20 cellular contexts compared by ENCODE assay signal in genomic region chr9:15298362-15298761, GRCh38. TPM values are rescaled to one million over a fixed set of nuclear protein-coding genes. Genes with fewer than 3 reads are reported as not detected.
DNase-seq lines count a peak whose midpoint lies in the region; ATAC-seq and TF ChIP-seq lines count a peak whose summit lies in the region.
"Had no signal": no experiment of that assay in that cellular context is flagged by ENCODE, and none has a peak within 500 bp of the region (broad histone marks: within the 10 kb centered on the region; RNA-seq: fewer than 3 reads in every experiment).

No MANE protein-coding gene starts in this region.

- peaks cover 79% of the 10 kb centered on the region for H3K4me1 ChIP-seq in CD8-positive, alpha-beta T cell (ENCODE audit: insufficient read depth, low read length)
- H3K4me1 ChIP-seq in A673 (ENCODE audit: insufficient read depth, low read length, poor library complexity, severe bottlenecking): no peaks in the 10 kb centered on the region

- H3K9me3 Mint-ChIP-seq in T-helper 1 cell treated with Interleukin-12 subunit alpha and Interleukin-12 subunit beta and Interleukin-4 antibody, amounts not matched to agents 30 μg/mL and 1 μg/mL, for 36 hours: peaks cover 5% of the 10 kb centered on the region
- H3K9me3 Mint-ChIP-seq in CD8-positive, alpha-beta T cell: peaks cover 2% of the 10 kb centered on the region
- peaks cover 7% of the 10 kb centered on the region for H3K9me3 Mint-ChIP-seq in activated naive CD4-positive, alpha-beta T cell treated with anti-CD3 and anti-CD28 coated beads, Interleukin-2, amount 10 ng/mL, durations not matched to agents 7 days and 5 days
- H3K9me3 Mint-ChIP-seq in natural killer cell: no peaks in the 10 kb centered on the region

- peak overlapping the region; percentile 80 for H3K4me3 Mint-ChIP-seq in T-helper 1 cell treated with Interleukin-12 subunit alpha and Interleukin-12 subunit beta and Interleukin-4 antibody, amounts not matched to agents 30 μg/mL and 1 μg/mL, for 36 hours
- peak overlapping the region; percentile 79 for H3K4me3 Mint-ChIP-seq in CD8-positive, alpha-beta T cell
- peak overlapping the region; percentile 52 for H3K4me3 Mint-ChIP-seq in activated naive CD4-positive, alpha-beta T cell treated with anti-CD3 and anti-CD28 coated beads, Interleukin-2, amount 10 ng/mL, durations not matched to agents 7 days and 5 days
- H3K4me3 Mint-ChIP-seq in natural killer cell: peak overlapping the region; percentile 85

- H3K4me1 Mint-ChIP-seq in T-helper 1 cell treated with Interleukin-12 subunit alpha and Interleukin-12 subunit beta and Interleukin-4 antibody, amounts not matched to agents 30 μg/mL and 1 μg/mL, for 36 hours (ENCODE audit: low read depth): peaks cover 55% of the 10 kb centered on the region
- peaks cover 78% of the 10 kb centered on the region for H3K4me1 Mint-ChIP-seq in CD8-positive, alpha-beta T cell (ENCODE audit: low read depth)
- peaks cover 79% of the 10 kb centered on the region for H3K4me1 Mint-ChIP-seq in activated naive CD4-positive, alpha-beta T cell treated with anti-CD3 and anti-CD28 coated beads, Interleukin-2, amount 10 ng/mL, durations not matched to agents 7 days and 5 days
- peaks cover 78 to 79% of the 10 kb centered on the region in 2 donors for H3K4me1 Mint-ChIP-seq in natural killer cell

- H3K36me3 Mint-ChIP-seq in T-helper 1 cell treated with Interleukin-12 subunit alpha and Interleukin-12 subunit beta and Interleukin-4 antibody, amounts not matched to agents 30 μg/mL and 1 μg/mL, for 36 hours (ENCODE audit: low read depth): peaks cover 31% of the 10 kb centered on the region
- H3K36me3 Mint-ChIP-seq in CD8-positive, alpha-beta T cell: peaks cover 13% of the 10 kb centered on the region
- peaks cover 34% of the 10 kb centered on the region for H3K36me3 Mint-ChIP-seq in activated naive CD4-positive, alpha-beta T cell treated with anti-CD3 and anti-CD28 coated beads, Interleukin-2, amount 10 ng/mL, durations not matched to agents 7 days and 5 days
- H3K36me3 Mint-ChIP-seq in natural killer cell: no peaks in the 10 kb centered on the region

- intact Hi-C loops in CD8-positive, alpha-beta T cell (cut with DNase I, micrococcal nuclease): loop anchor here (2.0 to 5.0 kb wide), 5 partner anchors 54 to 254 kb away; partner anchors contain the start of genes PSIP1 (in 2 of the 2), CCDC171 (in 1 of the 2) and SNAPC3 (in 1 of the 2)
- intact Hi-C loops in natural killer cell (cut with micrococcal nuclease) (no loop called here), A673 (cut with micrococcal nuclease; ENCODE audit: unreplicated experiment) (no loop called here)

- BruUV-seq in A673 (replicated peaks; lab: Mats Ljungman, UMichigan): no TSS peak

- ATAC-seq in CD8-positive, alpha-beta T cell: no peak
- ATAC-seq in natural killer cell: no peak

- H3K27me3 Mint-ChIP-seq in T-helper 1 cell treated with Interleukin-12 subunit alpha and Interleukin-12 subunit beta and Interleukin-4 antibody, amounts not matched to agents 30 μg/mL and 1 μg/mL, for 36 hours (ENCODE audit: low read depth): no peaks in the 10 kb centered on the region
- H3K27me3 Mint-ChIP-seq in CD8-positive, alpha-beta T cell (ENCODE audit: low read depth): no peaks in the 10 kb centered on the region
- no peaks in the 10 kb centered on the region for H3K27me3 Mint-ChIP-seq in activated naive CD4-positive, alpha-beta T cell treated with anti-CD3 and anti-CD28 coated beads, Interleukin-2, amount 10 ng/mL, durations not matched to agents 7 days and 5 days
- H3K27me3 Mint-ChIP-seq in natural killer cell (ENCODE audit: low read depth in 2 of 2): no peaks in the 10 kb centered on the region

- TF ChIP-seq CTCF in CD8-positive, alpha-beta T cell (IDR thresholded peaks at IDR 0.05): no peak
- TF ChIP-seq CTCF in natural killer cell (IDR thresholded peaks at IDR 0.05) (no peak), A673 (conservative IDR thresholded peaks at IDR 0.05; ENCODE audit: low read depth, low read length) (no peak)

- peak overlapping the region; percentile 95 for H3K27ac Mint-ChIP-seq in T-helper 1 cell treated with Interleukin-12 subunit alpha and Interleukin-12 subunit beta and Interleukin-4 antibody, amounts not matched to agents 30 μg/mL and 1 μg/mL, for 36 hours
- H3K27ac Mint-ChIP-seq in CD8-positive, alpha-beta T cell: peak overlapping the region; percentile 94
- peak overlapping the region; percentile 96 for H3K27ac Mint-ChIP-seq in activated naive CD4-positive, alpha-beta T cell treated with anti-CD3 and anti-CD28 coated beads, Interleukin-2, amount 10 ng/mL, durations not matched to agents 7 days and 5 days
- H3K27ac Mint-ChIP-seq in natural killer cell: peak overlapping the region; percentile 98 to 100

- H3K27ac ChIP-seq in CD8-positive, alpha-beta T cell (ENCODE audit: low read depth, low read length): peak overlapping the region; percentile 74
- H3K27ac ChIP-seq in A673 (ENCODE audit: low read depth, low read length, poor library complexity, severe bottlenecking): no peak overlapping the region
- H3K27ac ChIP-seq: 22Rv1; BLaER1 treated with 17β-estradiol and CSF1 and Interleukin-3, amounts not matched to agents 10 nM and 100 nM; cardiac muscle cell; left ventricle myocardium inferior had no signal

- H3K36me3 ChIP-seq in CD8-positive, alpha-beta T cell (ENCODE audit: insufficient read depth, low read length): no peaks in the 10 kb centered on the region
- H3K36me3 ChIP-seq in A673 (ENCODE audit: insufficient read depth, low read length, poor library complexity, severe bottlenecking): no peaks in the 10 kb centered on the region
- H3K36me3 ChIP-seq: cardiac muscle cell, left ventricle myocardium inferior had no signal

- no peak for DNase-seq in T-helper 1 cell
- peak in 1 of 7 experiments; percentile 16 for DNase-seq in CD8-positive, alpha-beta T cell
- no peak for DNase-seq in activated naive CD4-positive, alpha-beta T cell treated with anti-CD3 and anti-CD28 coated beads, Interleukin-2, amount 10 ng/mL, durations not matched to agents 7 days and 5 days
- DNase-seq in natural killer cell: no peak
- DNase-seq in NCI-H128 (lab: John Stamatoyannopoulos, UW; ENCODE audit: unreplicated experiment): no peak
- no peak for DNase-seq in A673 (ENCODE audit: low spot score)
- no peak for DNase-seq in glomerular visceral epithelial cell (ENCODE audit: extremely low spot score)
- DNase-seq: DMS79; effector CD8-positive, alpha-beta T cell; KG1; left ventricle myocardium inferior; NCI-H146; NCI-H2227 treated with DMSO at 0.1 percent for 48 hours; posterior cingulate gyrus; stimulated activated CD4-positive, alpha-beta T cell treated with anti-CD3 and anti-CD28 coated beads, Interleukin-12 subunit alpha, Interleukin-12 subunit beta, amount 100 ng/mL, for 4 hours; substantia nigra had no signal

- H3K9me3 ChIP-seq in CD8-positive, alpha-beta T cell (ENCODE audit: low read length): peaks cover 3% of the 10 kb centered on the region
- H3K9me3 ChIP-seq in A673 (ENCODE audit: low read depth, low read length, poor library complexity, severe bottlenecking): no peaks in the 10 kb centered on the region
- H3K9me3 ChIP-seq: left ventricle myocardium inferior had no signal

- CTCF ChIA-PET in CD8-positive, alpha-beta T cell (lab: Charles Lee): interaction anchor here (0.8 to 5.2 kb wide), 3 partner anchors 12 to 125 kb away, joined by 3 to 50 read pairs (median 5); partner anchors contain the start of genes SNAPC3 and TTC39B
- CTCF ChIA-PET in activated naive CD4-positive, alpha-beta T cell treated with anti-CD3 and anti-CD28 coated beads, Interleukin-2, amount 10 ng/mL, durations not matched to agents 7 days and 5 days (lab: Charles Lee): interaction anchor here (2.1 kb wide), 1 partner anchor 12 kb away, joined by 12 read pairs; no protein-coding TSS in a partner anchor
- CTCF ChIA-PET in A673 (lab: Charles Lee): no interaction called here

- POLR2A ChIA-PET in CD8-positive, alpha-beta T cell (lab: Charles Lee): interaction anchor here (1.3 to 2.2 kb wide), 2 partner anchors 12 to 125 kb away, joined by 4 to 19 read pairs; partner anchors contain the start of gene SNAPC3
- POLR2A ChIA-PET in A673 (lab: Charles Lee; ENCODE audit: low non-redundant PET): no interaction called here

- H3K4me3 ChIP-seq in CD8-positive, alpha-beta T cell (ENCODE audit: low read depth, low read length): peak overlapping the region; percentile 13
- no peak overlapping the region for H3K4me3 ChIP-seq in A673 (ENCODE audit: low read depth, low read length, poor library complexity, severe bottlenecking)
- H3K4me3 ChIP-seq: BLaER1 treated with 17β-estradiol and CSF1 and Interleukin-3, amounts not matched to agents 10 nM and 100 nM; cardiac muscle cell; left ventricle myocardium inferior had no signal

- no peaks in the 10 kb centered on the region for H3K27me3 ChIP-seq in CD8-positive, alpha-beta T cell (ENCODE audit: insufficient read depth, low read length)
- H3K27me3 ChIP-seq in A673 (replicated peaks; ENCODE audit: insufficient read depth, low read depth, low read length, poor library complexity): no peaks in the 10 kb centered on the region
- H3K27me3 ChIP-seq: BLaER1 treated with 17β-estradiol and CSF1 and Interleukin-3, amounts not matched to agents 10 nM and 100 nM; cardiac muscle cell had no signal

RNA-seq across cellular contexts. Expression of gene TTC39B, which starts 8.7 kb away (rescaled TPM):
- total RNA-seq in CD8-positive, alpha-beta T cell: 10 to 100 TPM; 23.3 to 23.8 TPM
- total RNA-seq in natural killer cell: 10 to 100 TPM; 51.2 to 65.1 (median 54.2) TPM
- total RNA-seq in A673 (2021): 0.52 and 1.6 TPM in 2 replicates

Comparison
In these comparisons a context has a peak if more than half of its experiments do, and no peak if none do; other contexts are left out.
1. intact Hi-C loops: an anchor here in CD8-positive, alpha-beta T cell (2.0 to 5.0 kb wide); none called in natural killer cell and A673.